Comparison of ENCODE assay signal across 26 cellular contexts in the genomic region with DNA sequence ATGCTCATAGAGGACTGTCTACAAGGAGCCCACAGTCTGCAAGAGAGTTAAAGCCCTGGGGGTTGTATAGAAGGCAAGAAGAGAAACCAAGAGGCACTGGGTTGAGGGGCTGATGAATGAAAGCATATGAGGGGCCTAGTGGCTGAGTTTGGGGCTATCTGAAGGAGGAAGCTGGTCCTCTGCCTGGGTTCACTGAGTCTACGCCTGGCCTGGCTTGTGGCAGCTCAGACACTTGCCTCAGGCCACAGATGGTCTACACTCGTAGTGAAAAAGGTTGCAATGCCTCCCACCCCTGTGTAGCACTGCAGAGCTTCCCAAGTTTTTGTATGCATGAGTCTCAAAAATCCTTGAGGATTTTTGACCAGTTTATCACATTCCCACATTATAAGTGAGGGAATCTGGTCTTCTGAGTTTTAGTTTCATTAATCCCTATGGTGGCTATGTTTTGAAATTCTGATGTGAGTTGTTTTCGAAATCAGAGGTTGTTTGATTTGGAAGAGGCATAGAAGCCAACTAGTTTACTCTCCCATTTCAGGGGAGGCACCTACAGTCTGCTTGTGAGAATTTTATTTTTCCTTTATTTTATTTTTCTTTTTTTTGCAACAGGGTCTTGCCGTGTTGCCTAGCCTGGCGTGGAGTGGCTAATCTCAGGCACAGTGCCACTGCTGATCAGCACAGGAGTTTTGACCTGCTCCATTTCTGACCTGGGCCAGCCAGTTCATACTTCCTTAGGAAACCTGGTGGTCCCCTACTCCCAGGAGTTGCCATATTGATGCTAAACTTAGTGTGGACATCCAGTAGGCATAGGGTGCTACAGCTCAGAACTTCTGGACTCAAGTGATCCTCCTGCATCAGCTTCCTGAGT. TPM values are rescaled to one million over a fixed set of nuclear protein-coding genes. Genes with fewer than 3 reads are reported as not detected.
"Had no signal": no experiment of that assay in that cellular context is flagged by ENCODE, and none has a peak within 500 bp of the region (broad histone marks: within the 10 kb centered on the region; RNA-seq: fewer than 3 reads in every experiment).

No MANE protein-coding gene starts in this region.

- FAIRE-seq: keratinocyte had no signal

- H3K4me3 ChIP-seq: colonic mucosa, gastrocnemius medialis, mucosa of descending colon, prostate gland, right atrium auricular region, sigmoid colon, testis, tibial artery had no signal

- H3K27ac Mint-ChIP-seq: dendritic cell treated with granulocyte-macrophage colony-stimulating factor and Interleukin-4, amounts not matched to agents 40 ng/mL and 50 ng/mL, for 4 days; endodermal cell; mesothelial cell of epicardium; naive B cell; natural killer cell treated with Interleukin-12 subunit alpha and Interleukin-12 subunit beta and Interleukin-15 and Interleukin-18, amount 100 ng/mL, for 72 hours; stimulated activated memory B cell treated with anti-CD40 and anti-IgM and Interleukin-4, amounts not matched to agents 10 μg/mL and 1 μg/mL and 100 μg/mL, for 72 hours; type B pancreatic cell had no signal

- H3K27ac ChIP-seq: colonic mucosa, epithelial cell of prostate, gastrocnemius medialis, prostate gland, right atrium auricular region, sigmoid colon, testis, tibial artery had no signal

- H3K36me3 ChIP-seq: colonic mucosa, gastrocnemius medialis, prostate gland, right atrium auricular region, sigmoid colon, tibial artery had no signal

- ATAC-seq: esophagus mucosa; gastrocnemius medialis; mucosa of descending colon; stimulated activated memory B cell treated with anti-CD40 and anti-IgM and Interleukin-4, amounts not matched to agents 10 μg/mL and 1 μg/mL and 100 μg/mL, for 72 hours; stimulated activated naive CD8-positive, alpha-beta T cell treated with anti-CD3 and anti-CD28 coated beads, Interleukin-15, Interleukin-2, amounts not matched to agents 100 U/mL and 50 U/mL, for 24 hours had no signal

- H3K36me3 Mint-ChIP-seq: natural killer cell treated with Interleukin-12 subunit alpha and Interleukin-12 subunit beta and Interleukin-15 and Interleukin-18, amount 100 ng/mL, for 72 hours; stimulated activated memory B cell treated with anti-CD40 and anti-IgM and Interleukin-4, amounts not matched to agents 10 μg/mL and 1 μg/mL and 100 μg/mL, for 72 hours had no signal

- H3K4me3 Mint-ChIP-seq: dendritic cell treated with granulocyte-macrophage colony-stimulating factor and Interleukin-4, amounts not matched to agents 40 ng/mL and 50 ng/mL, for 4 days; endodermal cell; mesothelial cell of epicardium; naive B cell; natural killer cell treated with Interleukin-12 subunit alpha and Interleukin-12 subunit beta and Interleukin-15 and Interleukin-18, amount 100 ng/mL, for 72 hours; stimulated activated memory B cell treated with anti-CD40 and anti-IgM and Interleukin-4, amounts not matched to agents 10 μg/mL and 1 μg/mL and 100 μg/mL, for 72 hours; type B pancreatic cell had no signal

- H3K27me3 ChIP-seq: colonic mucosa, gastrocnemius medialis, right atrium auricular region, sigmoid colon, testis had no signal

- H3K4me1 Mint-ChIP-seq: naive B cell; stimulated activated memory B cell treated with anti-CD40 and anti-IgM and Interleukin-4, amounts not matched to agents 10 μg/mL and 1 μg/mL and 100 μg/mL, for 72 hours had no signal

- H3K9me3 ChIP-seq: colonic mucosa, gastrocnemius medialis, mucosa of descending colon, prostate gland, right atrium auricular region, sigmoid colon, testis, tibial artery had no signal

- H3K9me3 Mint-ChIP-seq: dendritic cell treated with granulocyte-macrophage colony-stimulating factor and Interleukin-4, amounts not matched to agents 40 ng/mL and 50 ng/mL, for 4 days; endodermal cell; mesothelial cell of epicardium; natural killer cell treated with Interleukin-12 subunit alpha and Interleukin-12 subunit beta and Interleukin-15 and Interleukin-18, amount 100 ng/mL, for 72 hours; stimulated activated memory B cell treated with anti-CD40 and anti-IgM and Interleukin-4, amounts not matched to agents 10 μg/mL and 1 μg/mL and 100 μg/mL, for 72 hours had no signal

- H3K27me3 Mint-ChIP-seq: type B pancreatic cell had no signal

- H3K4me1 ChIP-seq: colonic mucosa, gastrocnemius medialis, prostate gland, right atrium auricular region, sigmoid colon, testis, tibial artery had no signal

- DNase-seq: colonic mucosa; effector CD8-positive, alpha-beta T cell; endodermal cell; foreskin fibroblast; gastrocnemius medialis; mesenchymal stem cell; mucosa of descending colon; naive B cell; nucleus accumbens; sigmoid colon; stimulated activated CD4-positive, alpha-beta T cell treated with anti-CD3 and anti-CD28 coated beads, Interleukin-2, amount 100 ng/mL, for 24 hours; stimulated activated CD4-positive, alpha-beta T cell treated with anti-CD3 and anti-CD28 coated beads, Interleukin-4, amount 100 ng/mL, for 24 hours; stimulated activated naive CD8-positive, alpha-beta T cell treated with anti-CD3 and anti-CD28 coated beads, Interleukin-15, Interleukin-2, amounts not matched to agents 100 U/mL and 50 U/mL, for 24 hours; substantia nigra; testis; tibial artery had no signal

RNA-seq across cellular contexts. Expression of gene MYCN, which starts 10.0 kb away (rescaled TPM):
- total RNA-seq: natural killer cell treated with Interleukin-12 subunit alpha and Interleukin-12 subunit beta and Interleukin-15 and Interleukin-18, amount 100 ng/mL, for 72 hours had no signal
- polyA plus RNA-seq: keratinocyte had no signal
